In genomic region chr10:124063736-124064135, GRCh38 we compare ENCODE assay signal across 7 cellular contexts. TPM values are rescaled to one million over a fixed set of nuclear protein-coding genes. Genes with fewer than 3 reads are reported as not detected.
DNase-seq lines count a peak whose midpoint lies in the region; ATAC-seq lines count a peak whose summit lies in the region.

No MANE protein-coding gene starts in this region.

- H3K36me3 ChIP-seq in esophagus (ENCODE audit: control insufficient read depth in 2 of 2, insufficient read depth in 2 of 2, low read length in 1 of 2): no peaks in the 10 kb centered on the region
- H3K36me3 ChIP-seq in skeletal muscle satellite cell (ENCODE audit: insufficient read depth, low read length): no peaks in the 10 kb centered on the region

- ATAC-seq in GM19324 (IDR thresholded peaks at IDR 0.05; ENCODE audit: low FRiP score, unreplicated experiment): peak; percentile 47

- peaks cover 3 to 8% of the 10 kb centered on the region in 2 donors for H3K4me1 ChIP-seq in esophagus (ENCODE audit: control insufficient read depth in 2 of 2, insufficient read depth in 2 of 2, low read length in 1 of 2)
- H3K4me1 ChIP-seq in skeletal muscle satellite cell (ENCODE audit: control insufficient read depth, insufficient read depth, low read length): peaks cover 15% of the 10 kb centered on the region

- H3K27ac ChIP-seq in esophagus (ENCODE audit: low read depth in 2 of 2, low read length in 1 of 2): peak overlapping the region; percentile 17 to 45

- peak overlapping the region; percentile 53 for H3K4me2 ChIP-seq in skeletal muscle satellite cell (ENCODE audit: low read length)

- no peaks in the 10 kb centered on the region for H3K27me3 ChIP-seq in esophagus (ENCODE audit: control insufficient read depth in 1 of 2, insufficient read depth in 2 of 2, low read length in 2 of 2)
- no peaks in the 10 kb centered on the region for H3K27me3 ChIP-seq in skeletal muscle satellite cell (ENCODE audit: control insufficient read depth, insufficient read depth, low read length)

- H3K9ac ChIP-seq in skeletal muscle satellite cell (ENCODE audit: low read depth, low read length): peak overlapping the region; percentile 55

- peak; percentile 79 for DNase-seq in MV-4-11 (lab: John Stamatoyannopoulos, UW)
- DNase-seq in stimulated activated CD4-positive, alpha-beta T cell treated with anti-CD3 and anti-CD28 coated beads, Interleukin-4, amount 100 ng/mL, for 24 hours: no peak
- no peak for DNase-seq in SHP77 treated with DMSO at 0.1 percent for 48 hours (lab: John Stamatoyannopoulos, UW)
- DNase-seq in HuH-7 (ENCODE audit: low spot score): no peak

- H3K9me3 ChIP-seq in esophagus (ENCODE audit: control insufficient read depth in 2 of 2, insufficient read depth in 1 of 2, low read depth in 1 of 2, low read length in 1 of 2): no peaks in the 10 kb centered on the region
- H3K9me3 ChIP-seq in skeletal muscle satellite cell (replicated peaks; ENCODE audit: low read length): no peaks in the 10 kb centered on the region

- WGBS in esophagus, 2 donors: 17 to 28% methylated on average over 6 of the region's 6 CpGs

- H3K4me3 ChIP-seq in esophagus (ENCODE audit: low read depth in 1 of 2, low read length in 2 of 2) (no peak overlapping the region), skeletal muscle satellite cell (ENCODE audit: low read length) (no peak overlapping the region)

RNA-seq across cellular contexts. Expression of gene CHST15, which starts 29.7 kb away (rescaled TPM):
- 1 to 10 TPM; 1.4 to 3.7 TPM for polyA plus RNA-seq in esophagus
- 1.3 and 3.1 TPM in 2 replicates for total RNA-seq in skeletal muscle satellite cell (2012; rRNA removed)
